In the genomic region with DNA sequence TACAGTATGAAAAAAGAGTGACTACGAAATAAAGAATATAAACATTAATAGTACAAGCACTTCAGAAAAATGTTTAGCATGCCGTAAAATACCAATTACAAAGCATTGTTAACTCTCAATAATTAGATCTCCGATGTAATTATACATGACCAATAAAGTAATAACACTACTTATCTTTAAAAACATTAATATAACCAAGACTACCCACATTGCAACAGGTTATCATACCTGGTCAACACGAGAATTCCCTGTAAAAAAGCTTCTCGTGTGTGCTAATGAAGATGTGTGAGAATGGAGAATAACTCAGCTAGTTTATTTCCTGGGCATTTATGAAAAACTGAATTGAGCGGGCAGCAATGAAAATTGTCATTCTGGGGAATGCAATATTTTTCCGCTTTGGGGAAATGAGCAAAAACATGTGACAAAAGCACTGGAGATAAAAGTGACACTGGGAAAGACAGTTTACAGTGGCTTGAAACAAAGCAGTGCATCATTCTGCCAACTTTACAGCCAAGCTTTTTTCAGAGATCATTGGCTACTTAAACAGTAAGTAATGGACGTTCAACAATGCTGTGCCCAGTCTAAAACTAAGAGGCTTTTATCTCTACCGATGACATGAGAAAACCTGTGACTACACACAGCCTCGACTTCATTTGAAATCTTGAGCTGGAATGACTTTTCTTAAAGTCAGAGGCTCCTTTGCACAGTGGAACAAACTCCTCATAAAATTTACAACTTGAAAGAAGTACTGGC, we compare ENCODE assay signal across 8 cellular contexts. TPM values are rescaled to one million over a fixed set of nuclear protein-coding genes. Genes with fewer than 3 reads are reported as not detected.
A peak's percentile ranks its signal among the peaks of the same experiment; 100 is the strongest.
DNase-seq lines count a peak whose midpoint lies in the region; ATAC-seq and TF ChIP-seq lines count a peak whose summit lies in the region.

No MANE protein-coding gene starts in this region.

- H3K4me1 ChIP-seq in BLaER1 treated with 17β-estradiol and CSF1 and Interleukin-3, amounts not matched to agents 10 nM and 100 nM, result peaks cover 33 to 59% (median 45%) of the 10 kb centered on the region in 10 experiments
- peaks cover 15 to 21% of the 10 kb centered on the region in 2 experiments for H3K4me1 ChIP-seq in neutrophil (ENCODE audit: control insufficient read depth in 1 of 2, insufficient read depth in 1 of 2, low read depth in 1 of 2, low read length in 1 of 2)

- in situ Hi-C loops in KBM-7 (cut with MboI; ENCODE audit: low pct_unique_long_range_greater_than_20kb, low sequenced_read_pairs), result no loop called here

- peak overlapping the region; percentile 92 to 97 (median 95); a peak in 16 of 22 replicates for H3K27ac ChIP-seq in BLaER1 treated with 17β-estradiol and CSF1 and Interleukin-3, amounts not matched to agents 10 nM and 100 nM
- peak overlapping the region; percentile 88 for H3K27ac ChIP-seq in neutrophil

- peaks cover 0 to 7% (median 0%) of the 10 kb centered on the region in 11 experiments; a peak in 4 of 22 replicates for H3K9me3 ChIP-seq in BLaER1 treated with 17β-estradiol and CSF1 and Interleukin-3, amounts not matched to agents 10 nM and 100 nM (replicated peaks in 1 of 11)
- H3K9me3 ChIP-seq in neutrophil, result no peaks in the 10 kb centered on the region

- TF ChIP-seq CTCF in neutrophil (IDR thresholded peaks at IDR 0.05), result no peak

- no peak for ATAC-seq in central memory CD8-positive, alpha-beta T cell (replicated peaks; ENCODE audit: extremely low read depth, poor library complexity, severe bottlenecking)
- ATAC-seq in GM21825 (IDR thresholded peaks at IDR 0.05; ENCODE audit: unreplicated experiment), result no peak
- ATAC-seq in HG02884 (IDR thresholded peaks at IDR 0.05; ENCODE audit: unreplicated experiment), result no peak

- peak overlapping the region; percentile 86 for H3K27ac Mint-ChIP-seq in central memory CD8-positive, alpha-beta T cell (ENCODE audit: low read depth)

- peaks cover 0 to 3% (median 0%) of the 10 kb centered on the region in 11 experiments; a peak in 2 of 22 replicates for H4K20me1 ChIP-seq in BLaER1 treated with 17β-estradiol and CSF1 and Interleukin-3, amounts not matched to agents 10 nM and 100 nM

- H3K9me3 Mint-ChIP-seq in central memory CD8-positive, alpha-beta T cell, result no peaks in the 10 kb centered on the region

- H3K4me3 Mint-ChIP-seq in central memory CD8-positive, alpha-beta T cell, result peak overlapping the region; percentile 75

- peaks cover 60% of the 10 kb centered on the region for H3K4me1 Mint-ChIP-seq in central memory CD8-positive, alpha-beta T cell

- H3K4me2 ChIP-seq in BLaER1 treated with 17β-estradiol and CSF1 and Interleukin-3, amounts not matched to agents 10 nM and 100 nM, result peak overlapping the region; percentile 76 to 95 (median 87); a peak in 21 of 22 replicates

- DNase-seq in Jurkat, Clone E6-1 (ENCODE audit: low read depth, low spot score), result no peak
- DNase-seq in central memory CD8-positive, alpha-beta T cell (ENCODE audit: low spot score in 2 of 2), result no peak
- no peak for DNase-seq in KBM-7
- DNase-seq in HT-29 (ENCODE audit: low spot score), result no peak

- H3K27me3 ChIP-seq in BLaER1 treated with 17β-estradiol and CSF1 and Interleukin-3, amounts not matched to agents 10 nM and 100 nM, result no peaks in the 10 kb centered on the region
- no peaks in the 10 kb centered on the region for H3K27me3 ChIP-seq in neutrophil

- H3K27me3 Mint-ChIP-seq in central memory CD8-positive, alpha-beta T cell, result no peaks in the 10 kb centered on the region

- H3K9ac ChIP-seq in BLaER1 treated with 17β-estradiol and CSF1 and Interleukin-3, amounts not matched to agents 10 nM and 100 nM, result peak overlapping the region in 8 of 11 experiments; percentile 88 to 94 (median 92); a peak in 12 of 22 replicates

- H3K4me3 ChIP-seq in BLaER1 treated with 17β-estradiol and CSF1 and Interleukin-3, amounts not matched to agents 10 nM and 100 nM, result peak overlapping the region in 6 of 10 experiments; percentile 60 to 79 (median 67); a peak in 7 of 20 replicates
- H3K4me3 ChIP-seq in Jurkat, Clone E6-1 (ENCODE audit: low read length), result peak overlapping the region; percentile 76; the same call in 1 of the 2 replicates
- peak overlapping the region; percentile 74 to 82 for H3K4me3 ChIP-seq in neutrophil (ENCODE audit: low read depth in 1 of 2, low read length in 1 of 2)

- peaks cover 0 to 39% (median 20%) of the 10 kb centered on the region in 11 experiments; a peak in 14 of 22 replicates for H3K36me3 ChIP-seq in BLaER1 treated with 17β-estradiol and CSF1 and Interleukin-3, amounts not matched to agents 10 nM and 100 nM
- peaks cover 14% of the 10 kb centered on the region for H3K36me3 ChIP-seq in neutrophil

- peaks cover 38% of the 10 kb centered on the region for H3K36me3 Mint-ChIP-seq in central memory CD8-positive, alpha-beta T cell (ENCODE audit: insufficient read depth)

RNA-seq across cellular contexts. Expression of a gene that starts 34.7 kb away (rescaled TPM):
- polyA plus RNA-seq in Jurkat, Clone E6-1 (2012; ENCODE audit: insufficient read depth, insufficient read length), result 9.5 TPM
- total RNA-seq in HT-29 (2014; rRNA removed; shearing (Covaris generic)), result 2.9 and 3.7 TPM in 2 replicates
